In genomic region chr9:134385873-134386370, GRCh38 we compare ENCODE assay signal across 1 cellular context.
TF ChIP-seq lines count a peak whose summit lies in the region.

No MANE protein-coding gene starts in this region.

TF ChIP-seq in H1, 55 proteins besides CTCF, POLR2A, EP300 and RAD21:
- no peak for TF ChIP-seq ASH2L (IDR thresholded peaks at IDR 0.05; ENCODE audit: low read length)
- TF ChIP-seq CHD2 (IDR thresholded peaks at IDR 0.05; ENCODE audit: low read length) = no peak
- TF ChIP-seq SIX5 (IDR thresholded peaks at IDR 0.05; ENCODE audit: low read depth, low read length) = no peak
- TF ChIP-seq MAX (IDR thresholded peaks at IDR 0.05) = no peak
- no peak for TF ChIP-seq CTBP2 (IDR thresholded peaks at IDR 0.05; ENCODE audit: borderline replicate concordance, insufficient read depth, insufficient read length, low read length)
- TF ChIP-seq KDM4A (IDR thresholded peaks at IDR 0.05; ENCODE audit: low read depth, low read length, severe bottlenecking) = no peak
- TF ChIP-seq POLR2AphosphoS5 (IDR thresholded peaks at IDR 0.05; ENCODE audit: low read depth, low read length) = no peak
- TF ChIP-seq BCL11A (IDR thresholded peaks at IDR 0.05; ENCODE audit: low read depth in 2 of 2, low read length in 2 of 2) = no peak
- TF ChIP-seq CREB1 (IDR thresholded peaks at IDR 0.05) = no peak
- no peak for TF ChIP-seq ZNF274 (IDR thresholded peaks at IDR 0.05; ENCODE audit: borderline replicate concordance, extremely low read depth, low read length)
- TF ChIP-seq GTF2F1 (IDR thresholded peaks at IDR 0.05; ENCODE audit: borderline replicate concordance, low read depth, low read length) = no peak
- no peak for TF ChIP-seq RBBP5 (IDR thresholded peaks at IDR 0.05; ENCODE audit: borderline replicate concordance, low read depth, low read length)
- TF ChIP-seq BACH1 (IDR thresholded peaks at IDR 0.05; ENCODE audit: low read length) = no peak
- no peak for TF ChIP-seq TCF12 (IDR thresholded peaks at IDR 0.05; ENCODE audit: low read depth, low read length)
- no peak for TF ChIP-seq RFX5 (IDR thresholded peaks at IDR 0.05; ENCODE audit: borderline replicate concordance, low read depth, low read length)
TF ChIP-seq in H1: peak in this region for 0.
